Comparison of ENCODE assay signal across 35 cellular contexts in the genomic region with DNA sequence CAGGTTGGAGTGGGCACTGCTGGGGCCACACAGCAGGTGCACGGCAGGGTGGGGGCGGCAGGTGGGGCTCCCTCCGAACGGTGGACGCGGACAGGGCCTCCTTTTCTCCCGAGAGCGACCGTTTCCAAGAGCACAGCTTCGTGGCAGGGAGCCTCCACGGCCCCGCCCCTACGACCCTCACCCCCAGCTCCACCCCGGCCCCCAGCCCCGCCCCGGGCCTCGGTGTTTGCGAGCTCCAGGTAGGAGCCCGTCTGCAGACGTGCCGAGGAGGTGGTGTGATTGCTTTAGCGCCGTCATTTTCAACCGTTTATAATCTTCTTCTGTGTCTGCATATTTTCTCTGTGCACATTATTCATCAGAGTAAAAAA. TPM values are rescaled to one million over a fixed set of nuclear protein-coding genes. Genes with fewer than 3 reads are reported as not detected.
"Had no signal": no experiment of that assay in that cellular context is flagged by ENCODE, and none has a peak within 500 bp of the region (broad histone marks: within the 10 kb centered on the region; RNA-seq: fewer than 3 reads in every experiment).

No MANE protein-coding gene starts in this region.

- DNase-seq: hypothalamus; immature natural killer cell; kidney; left colon; mesendoderm; naive B cell; natural killer cell; nephron progenitor cell; occipital lobe; ovary; retina; right lobe of liver; stimulated activated CD4-positive, alpha-beta T cell treated with anti-CD3 and anti-CD28 coated beads, Interleukin-1b, Interleukin-23, amount 100 ng/mL, for 48 hours; stimulated activated CD4-positive, alpha-beta T cell treated with anti-CD3 and anti-CD28 coated beads, Interleukin-2, amount 100 ng/mL, for 48 hours; stimulated activated CD4-positive, alpha-beta T cell treated with anti-CD3 and anti-CD28 coated beads, Interleukin-4, amount 100 ng/mL, for 4 hours; stimulated activated CD8-positive, alpha-beta memory T cell treated with anti-CD3 and anti-CD28 coated beads, Interleukin-4, amount 100 ng/mL, for 48 hours; stimulated activated naive CD4-positive, alpha-beta T cell treated with Interleukin-2 at 50 U/mL for 16 hours; stimulated activated naive CD8-positive, alpha-beta T cell treated with anti-CD3 and anti-CD28 coated beads, Interleukin-15, amount 100 ng/mL, for 72 hours; substantia nigra; uterus had no signal

- H3K27ac ChIP-seq: left lung, neural progenitor cell, neutrophil, ovary, prostate gland, right lobe of liver, tibial nerve, uterus had no signal

- H3K36me3 ChIP-seq: left lung, neural progenitor cell, neutrophil, ovary, prostate gland, right lobe of liver, tibial nerve, uterus had no signal

- H3K4me3 ChIP-seq: left lung, lung, neural progenitor cell, ovary, prostate gland, right lobe of liver, smooth muscle cell, tibial nerve, uterus had no signal

- H3K27me3 ChIP-seq: ovary had no signal

- H3K4me1 Mint-ChIP-seq: immature natural killer cell, mesothelial cell of epicardium, natural killer cell, nephron progenitor cell, neural progenitor cell had no signal

- H3K9me3 Mint-ChIP-seq: immature natural killer cell; mesothelial cell of epicardium; natural killer cell; stimulated activated memory B cell treated with anti-CD40 and anti-IgM and Interleukin-4, amounts not matched to agents 10 μg/mL and 1 μg/mL and 100 μg/mL, for 72 hours; stimulated activated naive CD8-positive, alpha-beta T cell treated with anti-CD3 and anti-CD28 coated beads, Interleukin-15, amount 100 ng/mL, for 72 hours; type B pancreatic cell had no signal

- ATAC-seq: left colon; left lung; natural killer cell; right lobe of liver; stimulated activated memory B cell treated with anti-CD40 and anti-IgM and Interleukin-4, amounts not matched to agents 10 μg/mL and 1 μg/mL and 100 μg/mL, for 72 hours; stimulated activated naive CD8-positive, alpha-beta T cell treated with anti-CD3 and anti-CD28 coated beads, Interleukin-15, amount 100 ng/mL, for 72 hours had no signal

- H3K9me3 ChIP-seq: left lung, neutrophil, ovary, prostate gland, right lobe of liver, tibial nerve, uterus had no signal

- H3K27ac Mint-ChIP-seq: immature natural killer cell; mesothelial cell of epicardium; natural killer cell; nephron progenitor cell; stimulated activated memory B cell treated with anti-CD40 and anti-IgM and Interleukin-4, amounts not matched to agents 10 μg/mL and 1 μg/mL and 100 μg/mL, for 72 hours; stimulated activated naive CD8-positive, alpha-beta T cell treated with anti-CD3 and anti-CD28 coated beads, Interleukin-15, amount 100 ng/mL, for 72 hours had no signal

- H3K4me3 Mint-ChIP-seq: immature natural killer cell; mesothelial cell of epicardium; natural killer cell; nephron progenitor cell; stimulated activated memory B cell treated with anti-CD40 and anti-IgM and Interleukin-4, amounts not matched to agents 10 μg/mL and 1 μg/mL and 100 μg/mL, for 72 hours; stimulated activated naive CD8-positive, alpha-beta T cell treated with anti-CD3 and anti-CD28 coated beads, Interleukin-15, amount 100 ng/mL, for 72 hours; type B pancreatic cell had no signal

- H3K4me1 ChIP-seq: left lung, neural progenitor cell, prostate gland, right lobe of liver, tibial nerve, uterus had no signal

- H3K36me3 Mint-ChIP-seq: immature natural killer cell; mesothelial cell of epicardium; naive B cell; natural killer cell; neural progenitor cell; stimulated activated memory B cell treated with anti-CD40 and anti-IgM and Interleukin-4, amounts not matched to agents 10 μg/mL and 1 μg/mL and 100 μg/mL, for 72 hours; type B pancreatic cell had no signal

- H3K4me2 ChIP-seq: neural progenitor cell, smooth muscle cell had no signal

- H3K9ac ChIP-seq: neural progenitor cell had no signal

RNA-seq across cellular contexts. Expression of gene GRIN1, which starts 8.8 kb away (rescaled TPM):
- total RNA-seq: liver, mononuclear cell, natural killer cell, right lobe of liver, skeletal muscle tissue, smooth muscle cell, uterus had no signal

RNA-seq across cellular contexts. Expression of gene LRRC26, which starts 22.1 kb away (rescaled TPM):
- total RNA-seq: mesothelial cell of epicardium, natural killer cell, skeletal muscle tissue, smooth muscle cell, tibial nerve, ureter had no signal

RNA-seq across cellular contexts. Expression of gene TMEM210, which starts 24.1 kb away (rescaled TPM):
- total RNA-seq: kidney, left lung, liver, lung, mesothelial cell of epicardium, mononuclear cell, natural killer cell, occipital lobe, ovary, right lobe of liver, skeletal muscle tissue, smooth muscle cell, temporal lobe, tibial nerve, ureter, uterus had no signal
